In genomic region chr7:151835636-151836035, GRCh38 we compare ENCODE assay signal across 22 cellular contexts.
"Had no signal": no experiment of that assay in that cellular context is flagged by ENCODE, and none has a peak within 500 bp of the region (broad histone marks: within the 10 kb centered on the region; RNA-seq: fewer than 3 reads in every experiment).

No MANE protein-coding gene starts in this region.

- H3K4me1 ChIP-seq: gastrocnemius medialis, left ventricle myocardium inferior had no signal

- H3K36me3 ChIP-seq: gastrocnemius medialis, heart right ventricle, left ventricle myocardium inferior, ovary, thyroid gland had no signal

- H3K4me3 Mint-ChIP-seq: nephron, type B pancreatic cell had no signal

- H3K4me3 ChIP-seq: coronary artery, dorsolateral prefrontal cortex, gastrocnemius medialis, heart right ventricle, left ventricle myocardium inferior, lung, ovary, suprapubic skin, thyroid gland had no signal

- H3K36me3 Mint-ChIP-seq: naive B cell, type B pancreatic cell had no signal

- ATAC-seq: esophagus mucosa; gastrocnemius medialis; heart right ventricle; left cardiac atrium; right cardiac atrium; stimulated activated naive CD8-positive, alpha-beta T cell treated with anti-CD3 and anti-CD28 coated beads, Interleukin-15, Interleukin-2, amounts not matched to agents 100 U/mL and 50 U/mL, for 24 hours had no signal

- DNase-seq: effector CD8-positive, alpha-beta T cell; gastrocnemius medialis; heart right ventricle; hypothalamus; left cardiac atrium; left ventricle myocardium inferior; mesendoderm; naive B cell; ovary; small intestine; stimulated activated CD4-positive, alpha-beta T cell treated with anti-CD3 and anti-CD28 coated beads, Interleukin-2, amount 100 ng/mL, for 48 hours; stimulated activated naive CD8-positive, alpha-beta T cell treated with anti-CD3 and anti-CD28 coated beads, Interleukin-15, Interleukin-2, amounts not matched to agents 100 U/mL and 50 U/mL, for 24 hours; thyroid gland had no signal

- H3K27me3 ChIP-seq: dorsolateral prefrontal cortex, gastrocnemius medialis, heart right ventricle, ovary, suprapubic skin, thyroid gland had no signal

- H3K9me3 ChIP-seq: gastrocnemius medialis, heart right ventricle, left ventricle myocardium inferior, ovary, suprapubic skin, thyroid gland had no signal

- H3K27me3 Mint-ChIP-seq: naive B cell, type B pancreatic cell had no signal

- H3K27ac Mint-ChIP-seq: nephron, progenitor cell of endocrine pancreas, type B pancreatic cell had no signal

- H3K9me3 Mint-ChIP-seq: naive B cell, nephron, type B pancreatic cell had no signal

- H3K27ac ChIP-seq: coronary artery, dorsolateral prefrontal cortex, gastrocnemius medialis, heart right ventricle, left ventricle myocardium inferior, ovary, suprapubic skin had no signal
